Comparison of ENCODE assay signal across 8 cellular contexts in genomic region chr10:43287056-43288007, GRCh38. TPM values are rescaled to one million over a fixed set of nuclear protein-coding genes. Genes with fewer than 3 reads are reported as not detected.
DNase-seq lines count a peak whose midpoint lies in the region; ATAC-seq and TF ChIP-seq lines count a peak whose summit lies in the region.

No MANE protein-coding gene starts in this region.

- H3K27me3 Mint-ChIP-seq in activated T-cell treated with anti-CD3 and anti-CD28 coated beads, Interleukin-2, amount 50 U/mL, for 4 hours (ENCODE audit: low read depth): peaks cover under 1% of the 10 kb centered on the region

- TF ChIP-seq POLR2A in NB4 (IDR thresholded peaks at IDR 0.05; ENCODE audit: extremely low read depth, insufficient read length): no peak
- TF ChIP-seq POLR2A in esophagus squamous epithelium (IDR thresholded peaks at IDR 0.05): no peak

- intact Hi-C loops in lower lobe of right lung (cut with DNase I): no loop called here
- intact Hi-C loops in esophagus squamous epithelium (cut with DNase I): loop anchor here (10.0 kb wide), 1 partner anchor 187 kb away; no protein-coding TSS in a partner anchor
- intact Hi-C loops in head of caudate nucleus (cut with DNase I): no loop called here

- no peaks in the 10 kb centered on the region for H3K36me3 Mint-ChIP-seq in activated T-cell treated with anti-CD3 and anti-CD28 coated beads, Interleukin-2, amount 50 U/mL, for 4 hours (ENCODE audit: insufficient read depth)

- H3K36me3 ChIP-seq in lower lobe of right lung (no peaks in the 10 kb centered on the region), esophagus squamous epithelium (no peaks in the 10 kb centered on the region)

- no peaks in the 10 kb centered on the region for H3K9me3 ChIP-seq in lower lobe of right lung
- H3K9me3 ChIP-seq in esophagus squamous epithelium: no peaks in the 10 kb centered on the region

- WGBS in esophagus squamous epithelium, 2 donors: 12 to 24% methylated on average over 5 to 7 of the region's 11 CpGs

- H3K9me3 Mint-ChIP-seq in activated T-cell treated with anti-CD3 and anti-CD28 coated beads, Interleukin-2, amount 50 U/mL, for 4 hours: no peaks in the 10 kb centered on the region

- no peak overlapping the region for H3K4me3 ChIP-seq in NB4 (ENCODE audit: low read depth, low read length)
- H3K4me3 ChIP-seq in lower lobe of right lung: no peak overlapping the region
- H3K4me3 ChIP-seq in esophagus squamous epithelium: no peak overlapping the region

- H3K4me1 ChIP-seq in lower lobe of right lung (peaks cover 11% of the 10 kb centered on the region), esophagus squamous epithelium (peaks cover 0 to 13% (median 0%) of the 10 kb centered on the region in 3 donors)

- H3K27ac ChIP-seq in lower lobe of right lung (peak overlapping the region; percentile 60), esophagus squamous epithelium (no peak overlapping the region)

- peaks cover 40% of the 10 kb centered on the region for H3K4me1 Mint-ChIP-seq in activated T-cell treated with anti-CD3 and anti-CD28 coated beads, Interleukin-2, amount 50 U/mL, for 4 hours (ENCODE audit: low read depth)

- TF ChIP-seq CTCF in NB4 (IDR thresholded peaks at IDR 0.05; ENCODE audit: low read depth, low read length) (no peak), lower lobe of right lung (IDR thresholded peaks at IDR 0.05) (no peak), esophagus squamous epithelium (IDR thresholded peaks at IDR 0.05) (no peak)

- peak overlapping the region; percentile 62 for H3K4me3 Mint-ChIP-seq in activated T-cell treated with anti-CD3 and anti-CD28 coated beads, Interleukin-2, amount 50 U/mL, for 4 hours

- DNase-seq in ELF-1 (ENCODE audit: low read depth, low spot score) (peak; percentile 68), NB4 (ENCODE audit: low read depth) (peak; percentile 84), lower lobe of right lung (peak; percentile 85), esophagus squamous epithelium (lab: John Stamatoyannopoulos, UW) (no peak), HuH-7.5 (ENCODE audit: low spot score) (no peak), head of caudate nucleus (no peak)
- DNase-seq in activated T-cell treated with anti-CD3 and anti-CD28 coated beads, Interleukin-2, amount 50 U/mL, for 4 hours: peak; percentile 36

- peaks cover 11% of the 10 kb centered on the region for H3K27me3 ChIP-seq in lower lobe of right lung (ENCODE audit: low read depth)
- H3K27me3 ChIP-seq in esophagus squamous epithelium: peaks cover 0 to 37% (median 0%) of the 10 kb centered on the region in 4 donors

- ATAC-seq in GM21825 (IDR thresholded peaks at IDR 0.05; ENCODE audit: unreplicated experiment) (peak; percentile 94), lower lobe of right lung (peak; percentile 90 to 91)
- ATAC-seq in activated T-cell treated with anti-CD3 and anti-CD28 coated beads, Interleukin-2, amount 50 U/mL, for 4 hours: peak; percentile 78 to 83

RNA-seq across cellular contexts. Expression of gene RASGEF1A, which starts 20.5 kb away (rescaled TPM):
- total RNA-seq in activated T-cell treated with anti-CD3 and anti-CD28 coated beads, Interleukin-2, amount 50 U/mL, for 4 hours: under 1 TPM; 0.29 to 0.60 (median 0.38) TPM
- total RNA-seq in lower lobe of right lung (2.7 TPM), esophagus squamous epithelium (1 to 10 TPM in 3 of 4 donors, under 1 TPM in 1; 0.83 to 3.1 (median 2.7) TPM)

Comparison
In these comparisons a context has a peak if more than half of its experiments do, and no peak if none do; other contexts are left out.
1. DNase-seq: peak in ELF-1 (single experiment), NB4 (single experiment), activated T-cell treated with anti-CD3 and anti-CD28 coated beads, Interleukin-2, amount 50 U/mL, for 4 hours (single experiment) and lower lobe of right lung (single experiment); none in esophagus squamous epithelium (single experiment), HuH-7.5 (single experiment) and head of caudate nucleus (0 of 42).
2. Peak in every context shown above with its lines, with median percentiles within 50 percentile points of each other: ATAC-seq.